In the genomic region with DNA sequence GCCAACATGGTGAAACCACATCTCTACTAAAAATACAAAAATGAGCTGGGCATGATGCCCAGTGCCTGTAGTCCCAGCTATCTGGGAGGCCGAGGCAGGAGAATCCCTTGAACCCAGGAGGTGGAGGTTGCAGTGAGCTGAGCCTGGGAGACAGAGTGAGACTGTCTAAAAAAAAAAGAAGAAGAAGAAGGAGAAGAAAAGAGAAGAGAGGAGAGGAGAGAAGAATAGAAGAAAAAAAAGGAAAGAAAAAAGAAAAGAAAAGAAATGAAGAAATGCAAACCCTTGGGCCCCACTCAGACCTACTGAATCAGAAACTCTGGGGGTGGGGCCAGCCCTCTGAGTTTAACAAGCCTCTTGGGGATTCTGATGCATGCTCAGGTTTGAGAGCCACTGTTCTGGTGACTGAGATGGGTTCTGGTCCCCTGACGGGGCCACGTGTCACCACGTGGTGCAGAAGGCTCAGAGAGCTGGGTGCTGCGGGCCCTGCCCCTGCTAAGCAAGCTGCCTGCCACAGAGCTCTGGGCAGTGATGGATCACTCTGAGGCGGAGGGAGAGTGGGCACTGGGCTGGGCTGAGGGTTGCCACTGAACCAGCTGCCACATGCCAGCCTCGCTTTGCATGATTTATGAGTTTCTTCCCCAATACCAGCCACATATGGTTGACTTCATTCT, we compare ENCODE assay signal across 1 cellular context.
TF ChIP-seq lines count a peak whose summit lies in the region.

No MANE protein-coding gene starts in this region.

TF ChIP-seq in H1, 55 proteins besides CTCF, POLR2A, EP300 and RAD21:
- TF ChIP-seq POLR2AphosphoS5 (IDR thresholded peaks at IDR 0.05; ENCODE audit: low read depth, low read length) (no peak), TCF12 (IDR thresholded peaks at IDR 0.05; ENCODE audit: low read depth, low read length) (no peak), KDM1A (IDR thresholded peaks at IDR 0.05; ENCODE audit: borderline replicate concordance, low read length) (no peak), SAP30 (IDR thresholded peaks at IDR 0.05; ENCODE audit: insufficient read depth, insufficient replicate concordance, low read length) (no peak), SP4 (IDR thresholded peaks at IDR 0.05; ENCODE audit: low read length) (no peak), RNF2 (IDR thresholded peaks at IDR 0.05; ENCODE audit: borderline replicate concordance, low read depth, low read length, missing control alignments, poor library complexity, severe bottlenecking) (no peak), ATF2 (IDR thresholded peaks at IDR 0.05; ENCODE audit: low read length) (no peak), NRF1 (IDR thresholded peaks at IDR 0.05; ENCODE audit: low read depth, low read length) (no peak), SRF (IDR thresholded peaks at IDR 0.05; ENCODE audit: low read depth, low read length) (no peak)
